Comparison of ENCODE assay signal across 1 cellular context in genomic region chr17:15918661-15919259, GRCh38.
TF ChIP-seq lines count a peak whose summit lies in the region.

No MANE protein-coding gene starts in this region.

TF ChIP-seq in GM23338, 12 proteins besides CTCF, POLR2A, EP300 and RAD21:
- no peak for TF ChIP-seq ZNF462 (CRISPR knock-in tag; IDR thresholded peaks at IDR 0.05)
- TF ChIP-seq JUNB (IDR thresholded peaks at IDR 0.05; ENCODE audit: unreplicated experiment) = no peak
- TF ChIP-seq NANOG (IDR thresholded peaks at IDR 0.05; ENCODE audit: borderline replicate concordance) = no peak
- TF ChIP-seq CREB1 (CRISPR knock-in tag; IDR thresholded peaks at IDR 0.05; ENCODE audit: low read depth) = no peak
- no peak for TF ChIP-seq POLR2AphosphoS5 (IDR thresholded peaks at IDR 0.05; ENCODE audit: low read depth)
- no peak for TF ChIP-seq ZNF331 (CRISPR knock-in tag; IDR thresholded peaks at IDR 0.05; ENCODE audit: low read depth)
- TF ChIP-seq EZH2 (IDR thresholded peaks at IDR 0.05; ENCODE audit: low read depth, unreplicated experiment) = no peak
